ENCODE assay signal across 1 cellular context in genomic region chr1:239303289-239303688, GRCh38.
A peak's percentile ranks its signal among the peaks of the same experiment; 100 is the strongest.
TF ChIP-seq lines count a peak whose summit lies in the region.

No MANE protein-coding gene starts in this region.

TF ChIP-seq in HEK293, 187 proteins besides CTCF, POLR2A, EP300 and RAD21 (continued from another document and continues in another):
- TF ChIP-seq ZNF148 (tag by site-specific recombination; IDR thresholded peaks at IDR 0.05; ENCODE audit: borderline replicate concordance) = no peak
- TF ChIP-seq ZNF37A (tag by site-specific recombination; IDR thresholded peaks at IDR 0.05) = no peak
- no peak for TF ChIP-seq AEBP2 (tag by site-specific recombination; IDR thresholded peaks at IDR 0.05; ENCODE audit: borderline replicate concordance)
- TF ChIP-seq ZBTB6 (tag by site-specific recombination; IDR thresholded peaks at IDR 0.05) = no peak
- TF ChIP-seq ZNF239 (tag by site-specific recombination; IDR thresholded peaks at IDR 0.05) = no peak
- no peak for TF ChIP-seq ZNF311 (tag by site-specific recombination; IDR thresholded peaks at IDR 0.05; ENCODE audit: borderline replicate concordance)
- no peak for TF ChIP-seq ZNF660 (tag by site-specific recombination; IDR thresholded peaks at IDR 0.05)
- TF ChIP-seq ZNF501 (tag by site-specific recombination; IDR thresholded peaks at IDR 0.05) = no peak
- no peak for TF ChIP-seq ZNF830 (tag by site-specific recombination; IDR thresholded peaks at IDR 0.05; ENCODE audit: low read depth)
- no peak for TF ChIP-seq EGR2 (tag by site-specific recombination; IDR thresholded peaks at IDR 0.05; ENCODE audit: low read depth)
- TF ChIP-seq ZNF302 (tag by site-specific recombination; IDR thresholded peaks at IDR 0.05; ENCODE audit: low read depth) = no peak
- no peak for TF ChIP-seq ZNF449 (tag by site-specific recombination; IDR thresholded peaks at IDR 0.05)
- no peak for TF ChIP-seq ZNF701 (tag by site-specific recombination; IDR thresholded peaks at IDR 0.05)
- no peak for TF ChIP-seq ZSCAN23 (tag by site-specific recombination; IDR thresholded peaks at IDR 0.05)
- no peak for TF ChIP-seq ZNF169 (tag by site-specific recombination; IDR thresholded peaks at IDR 0.05)
- TF ChIP-seq ZNF416 (tag by site-specific recombination; IDR thresholded peaks at IDR 0.05) = no peak
- TF ChIP-seq ZSCAN5A (tag by site-specific recombination; IDR thresholded peaks at IDR 0.05) = no peak
- no peak for TF ChIP-seq TCF7L2 (IDR thresholded peaks at IDR 0.05; ENCODE audit: borderline replicate concordance, low read depth, low read length)
- TF ChIP-seq ZFP41 (tag by site-specific recombination; IDR thresholded peaks at IDR 0.05; ENCODE audit: borderline replicate concordance) = no peak
- TF ChIP-seq ZNF560 (tag by site-specific recombination; IDR thresholded peaks at IDR 0.05; ENCODE audit: borderline replicate concordance) = peak; percentile 54; the same call in 1 of the 2 replicates
- TF ChIP-seq KLF10 (tag by site-specific recombination; IDR thresholded peaks at IDR 0.05) = no peak
- no peak for TF ChIP-seq ZBTB21 (tag by site-specific recombination; IDR thresholded peaks at IDR 0.05)
- TF ChIP-seq ZBTB8A (tag by site-specific recombination; IDR thresholded peaks at IDR 0.05) = peak; percentile 77
- TF ChIP-seq ZNF394 (tag by site-specific recombination; IDR thresholded peaks at IDR 0.05; ENCODE audit: borderline replicate concordance) = peak; percentile 90
- no peak for TF ChIP-seq ZNF837 (tag by site-specific recombination; IDR thresholded peaks at IDR 0.05)
- TF ChIP-seq ZNF112 (tag by site-specific recombination; IDR thresholded peaks at IDR 0.05) = no peak
- TF ChIP-seq WT1 (tag by site-specific recombination; IDR thresholded peaks at IDR 0.05) = no peak
- no peak for TF ChIP-seq ZNF530 (tag by site-specific recombination; IDR thresholded peaks at IDR 0.05; ENCODE audit: low read depth)
- no peak for TF ChIP-seq ZNF677 (tag by site-specific recombination; IDR thresholded peaks at IDR 0.05)
- no peak for TF ChIP-seq ZSCAN16 (tag by site-specific recombination; IDR thresholded peaks at IDR 0.05)
- TF ChIP-seq ZNF121 (tag by site-specific recombination; IDR thresholded peaks at IDR 0.05) = no peak
- TF ChIP-seq ZNF391 (tag by site-specific recombination; IDR thresholded peaks at IDR 0.05; ENCODE audit: borderline replicate concordance, low read depth) = no peak
- no peak for TF ChIP-seq ZNF548 (tag by site-specific recombination; IDR thresholded peaks at IDR 0.05)
- TF ChIP-seq REST (tag by site-specific recombination; IDR thresholded peaks at IDR 0.05) = peak; percentile 52; the same call in 1 of the 2 replicates
- no peak for TF ChIP-seq ZNF280D (tag by site-specific recombination; IDR thresholded peaks at IDR 0.05)
- 0 out of 2 replicates have a peak, but pooled peaks have one; percentile 43 for TF ChIP-seq ZNF19 (tag by site-specific recombination; IDR thresholded peaks at IDR 0.05; ENCODE audit: low read depth)
- no peak for TF ChIP-seq ZBTB49 (tag by site-specific recombination; IDR thresholded peaks at IDR 0.05; ENCODE audit: low read depth)
- TF ChIP-seq ZBTB20 (tag by site-specific recombination; IDR thresholded peaks at IDR 0.05) = no peak
- TF ChIP-seq YY1 (tag by site-specific recombination; IDR thresholded peaks at IDR 0.05) = no peak
- no peak for TF ChIP-seq ZNF658 (tag by site-specific recombination; IDR thresholded peaks at IDR 0.05)
- TF ChIP-seq ZNF292 (tag by site-specific recombination; IDR thresholded peaks at IDR 0.05; ENCODE audit: borderline replicate concordance, low read depth) = 0 out of 2 replicates have a peak, but pooled peaks have one; percentile 18
- no peak for TF ChIP-seq PATZ1 (tag by site-specific recombination; IDR thresholded peaks at IDR 0.05)
